In genomic region chr16:84617068-84617630, GRCh38 we compare ENCODE assay signal across 9 cellular contexts. TPM values are rescaled to one million over a fixed set of nuclear protein-coding genes. Genes with fewer than 3 reads are reported as not detected.
DNase-seq lines count a peak whose midpoint lies in the region; ATAC-seq and TF ChIP-seq lines count a peak whose summit lies in the region.
"Had no signal": no experiment of that assay in that cellular context is flagged by ENCODE, and none has a peak within 500 bp of the region (broad histone marks: within the 10 kb centered on the region; RNA-seq: fewer than 3 reads in every experiment).

No MANE protein-coding gene starts in this region.

- no peak for TF ChIP-seq CTCF in transverse colon (IDR thresholded peaks at IDR 0.05)

- in situ Hi-C loops in transverse colon (cut with MboI; ENCODE audit: low pct_ligation_motif_present in 1 of 4, low pct_unique_long_range_greater_than_20kb in 1 of 4, low sequenced_read_pairs in 3 of 4), result no loop called here

- ATAC-seq in HG02885 (IDR thresholded peaks at IDR 0.05; ENCODE audit: poor library complexity, unreplicated experiment) (peak; percentile 36), HG03196 (IDR thresholded peaks at IDR 0.05; ENCODE audit: unreplicated experiment) (no peak)

- intact Hi-C loops in transverse colon (cut with DNase I; ENCODE audit: low total_unique reads), result no loop called here

- H3K9me3 ChIP-seq in mesodermal cell (ENCODE audit: control insufficient read depth, low read length) (no peaks in the 10 kb centered on the region), transverse colon (no peaks in the 10 kb centered on the region)

- no peak for TF ChIP-seq POLR2A in transverse colon (IDR thresholded peaks at IDR 0.05)

- DNase-seq in DMS 273 (lab: John Stamatoyannopoulos, UW; ENCODE audit: unreplicated experiment), result peak; percentile 65
- no peak for DNase-seq in DMS 273 treated with DMSO at 0.1 percent for 48 hours (lab: John Stamatoyannopoulos, UW)
- DNase-seq in SW480 (ENCODE audit: low spot score), result peak; percentile 32
- DNase-seq in transverse colon, result peak; percentile 59

- WGBS in mesodermal cell (ENCODE audit: insufficient coverage in 2 of 2), 2 experiments, result 0 to 3% methylated on average over 12 to 22 of the region's 30 CpGs
- WGBS in transverse colon (ENCODE audit: low coverage in 1 of 2), 2 donors, result 3% methylated on average over 22 of the region's 30 CpGs; no CpG with 5 or more reads in 1 of the 2 donors

- H3K27ac ChIP-seq in cingulate gyrus (ENCODE audit: low read depth, low read length) (peak overlapping the region; percentile 60), mesodermal cell (ENCODE audit: low read depth, low read length, severe bottlenecking) (no peak overlapping the region), transverse colon (peak overlapping the region; percentile 85 to 89 (median 86))
- H3K27ac ChIP-seq: 22Rv1 had no signal

- H3K4me3 ChIP-seq in mesodermal cell (ENCODE audit: extremely low read depth, insufficient read depth, low read length, poor library complexity, severe bottlenecking) (peak overlapping the region; percentile 81), transverse colon (peak overlapping the region; percentile 14 to 94 (median 70))

- no peaks in the 10 kb centered on the region for H3K27me3 ChIP-seq in transverse colon

- H3K4me1 ChIP-seq in mesodermal cell (ENCODE audit: control insufficient read depth, insufficient read depth, low read length, poor library complexity, severe bottlenecking), result peaks cover 34% of the 10 kb centered on the region
- H3K4me1 ChIP-seq in transverse colon, result peaks cover 3 to 39% (median 29%) of the 10 kb centered on the region in 4 donors

- no peak for TF ChIP-seq EP300 in transverse colon (IDR thresholded peaks at IDR 0.05; ENCODE audit: low read depth)

- H3K36me3 ChIP-seq in mesodermal cell (ENCODE audit: control insufficient read depth, insufficient read depth, low read length) (peaks cover 36% of the 10 kb centered on the region), transverse colon (no peaks in the 10 kb centered on the region)

RNA-seq across cellular contexts. Expression of gene COTL1, which starts 0.7 kb away (rescaled TPM):
- polyA plus RNA-seq in mesodermal cell (2013, experiment 1 of 2), result 247 TPM
- 194 TPM for polyA plus RNA-seq in mesodermal cell (2013, experiment 2 of 2)
- total RNA-seq in transverse colon, result 10 to 100 TPM; 31.1 to 78.9 (median 47.9) TPM

RNA-seq across cellular contexts. Expression of gene KLHL36, which starts 31.2 kb away (rescaled TPM):
- polyA plus RNA-seq in mesodermal cell (2013, experiment 1 of 2), result 20.6 TPM
- 17.8 TPM for polyA plus RNA-seq in mesodermal cell (2013, experiment 2 of 2)
- 10 to 100 TPM; 38.0 to 75.5 (median 66.7) TPM for total RNA-seq in transverse colon
